10 cellular contexts compared by ENCODE assay signal in the genomic region with DNA sequence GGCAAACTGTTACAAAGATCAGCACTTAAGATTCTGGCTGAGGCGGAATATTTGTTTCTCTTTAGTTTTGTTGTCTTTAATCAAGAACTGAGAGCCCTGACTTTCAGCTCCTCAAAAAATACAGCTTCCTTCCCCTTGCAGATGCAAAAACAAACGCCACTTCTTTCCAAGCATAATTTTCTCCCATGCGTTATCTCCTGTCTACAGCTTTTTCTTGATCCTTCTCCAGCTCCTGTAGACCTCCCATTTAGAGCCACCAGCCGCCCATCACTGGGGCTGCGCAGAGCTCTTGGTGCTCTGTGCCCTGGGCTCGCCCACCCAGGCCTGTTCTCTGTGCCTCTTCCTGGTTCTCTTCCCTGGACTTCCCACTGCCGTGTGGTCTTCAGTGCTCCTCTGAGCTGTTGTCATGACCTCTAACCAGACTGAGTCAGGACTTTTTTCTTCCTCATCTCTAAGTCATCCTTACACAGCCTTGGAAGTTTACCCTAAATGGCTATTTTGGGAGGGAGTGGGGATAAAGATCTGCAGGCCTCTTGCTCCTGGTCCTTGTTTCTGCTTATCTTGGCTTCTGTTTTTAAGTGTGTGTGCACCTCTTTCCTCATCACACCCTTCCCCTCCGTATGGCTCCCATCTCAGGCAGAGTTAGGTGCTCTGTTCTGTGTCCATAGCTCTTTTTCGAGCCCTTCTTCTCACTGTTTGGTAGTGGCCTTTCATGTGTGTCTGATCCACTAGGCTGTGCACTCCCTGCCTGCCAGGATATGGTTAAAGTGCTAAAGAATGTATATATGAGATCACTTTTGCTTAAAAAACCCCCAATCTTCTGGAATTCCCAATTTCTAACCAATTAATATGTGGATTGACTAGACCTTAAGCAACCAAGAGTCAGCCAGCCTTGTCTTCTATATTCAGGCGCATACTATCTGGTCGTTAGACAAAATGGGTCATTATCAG.
DNase-seq lines count a peak whose midpoint lies in the region; ATAC-seq and TF ChIP-seq lines count a peak whose summit lies in the region.
"Had no signal": no experiment of that assay in that cellular context is flagged by ENCODE, and none has a peak within 500 bp of the region (broad histone marks: within the 10 kb centered on the region; RNA-seq: fewer than 3 reads in every experiment).

No MANE protein-coding gene starts in this region.

- H3K27ac ChIP-seq in adrenal gland (peak overlapping the region in 4 of 5 donors; percentile 25 to 78 (median 52)), foreskin keratinocyte (no peak overlapping the region)

- peaks cover 13 to 61% of the 10 kb centered on the region in 2 donors for H3K4me1 ChIP-seq in adrenal gland (replicated peaks in 1 of 2)
- peaks cover 7% of the 10 kb centered on the region for H3K4me1 ChIP-seq in foreskin keratinocyte

- TF ChIP-seq POLR2A in adrenal gland (IDR thresholded peaks at IDR 0.05) = no peak

- H3K27me3 ChIP-seq in adrenal gland (no peaks in the 10 kb centered on the region), foreskin keratinocyte (no peaks in the 10 kb centered on the region)
- H3K27me3 ChIP-seq: pancreas had no signal

- intact Hi-C loops in adrenal gland (cut with DNase I) = no loop called here
- intact Hi-C loops in left ventricle myocardium superior (cut with micrococcal nuclease) = no loop called here
- intact Hi-C loops in sciatic nerve (cut with DNase I) = no loop called here

- DNase-seq in GDM1 (lab: John Stamatoyannopoulos, UW) (peak; percentile 15), adrenal gland (no peak), left ventricle myocardium superior (no peak), sciatic nerve (ENCODE audit: low spot score) (no peak), islet precursor cell (no peak), activated T-cell treated with anti-CD3 and anti-CD28 coated beads for 4 hours (no peak), foreskin keratinocyte (no peak)
- DNase-seq: NCI-H1092 treated with DMSO at 0.1 percent for 48 hours, pancreas had no signal

- TF ChIP-seq CTCF in adrenal gland (IDR thresholded peaks at IDR 0.05) (no peak), foreskin keratinocyte (conservative IDR thresholded peaks at IDR 0.05) (no peak)

- ATAC-seq in left ventricle myocardium superior = peak; percentile 48
- ATAC-seq in sciatic nerve = peak; percentile 68
- ATAC-seq in HG03342 (IDR thresholded peaks at IDR 0.05; ENCODE audit: unreplicated experiment) = no peak
- no peak for ATAC-seq in foreskin keratinocyte

- no peaks in the 10 kb centered on the region for H3K36me3 ChIP-seq in adrenal gland (replicated peaks in 1 of 2)
- H3K36me3 ChIP-seq: pancreas had no signal

- no peak overlapping the region for H3K4me3 ChIP-seq in adrenal gland
- H3K4me3 ChIP-seq: pancreas had no signal

- 67 to 74% (median 71%) methylated on average over 11 of the region's 11 CpGs for WGBS in adrenal gland, 4 donors

- no peaks in the 10 kb centered on the region for H3K9me3 ChIP-seq in adrenal gland (replicated peaks in 1 of 3)
- H3K9me3 ChIP-seq: pancreas had no signal

Comparison
In these comparisons a context has a peak if more than half of its experiments do, and no peak if none do; other contexts are left out.
1. ATAC-seq: peak in left ventricle myocardium superior (single experiment) and sciatic nerve (single experiment); none in HG03342 (single experiment) and foreskin keratinocyte (single experiment).